ENCODE assay signal across 11 cellular contexts in genomic region chr3:152204218-152204617, GRCh38.
DNase-seq lines count a peak whose midpoint lies in the region; ATAC-seq and TF ChIP-seq lines count a peak whose summit lies in the region.
"Had no signal": no experiment of that assay in that cellular context is flagged by ENCODE, and none has a peak within 500 bp of the region (broad histone marks: within the 10 kb centered on the region; RNA-seq: fewer than 3 reads in every experiment).

No MANE protein-coding gene starts in this region.

- no peaks in the 10 kb centered on the region for H3K9me3 ChIP-seq in CD4-positive, alpha-beta T cell (ENCODE audit: control insufficient read depth, low read length)
- H3K9me3 ChIP-seq in psoas muscle (no peaks in the 10 kb centered on the region), trophoblast cell (ENCODE audit: insufficient read depth, low read depth, low read length) (no peaks in the 10 kb centered on the region)

- H3K27me3 Mint-ChIP-seq in CD4-positive, alpha-beta T cell = no peaks in the 10 kb centered on the region
- no peaks in the 10 kb centered on the region for H3K27me3 Mint-ChIP-seq in central memory CD8-positive, alpha-beta T cell

- H3K4me3 ChIP-seq in psoas muscle = peak overlapping the region; percentile 61
- H3K4me3 ChIP-seq in trophoblast cell (ENCODE audit: low read depth, low read length) = no peak overlapping the region

- H2AK5ac ChIP-seq in trophoblast cell (ENCODE audit: low read length) = no peak overlapping the region

- no peak overlapping the region for H3K4me2 ChIP-seq in trophoblast cell (ENCODE audit: low read length)

- H2BK12ac ChIP-seq in trophoblast cell (ENCODE audit: low read length) = no peak overlapping the region

- H2BK5ac ChIP-seq in trophoblast cell (ENCODE audit: low read depth, low read length, poor library complexity) = no peak overlapping the region

- WGBS in psoas muscle, 3 donors = 43 to 88% (median 54%) methylated on average over 2 of the region's 2 CpGs
- no CpG with 5 or more reads among the region's 2 CpGs for WGBS in trophoblast cell (ENCODE audit: extremely low coverage, insufficient coverage, insufficient read length)

- H3K27ac Mint-ChIP-seq in CD4-positive, alpha-beta T cell = peak overlapping the region; percentile 96
- H3K27ac Mint-ChIP-seq in central memory CD8-positive, alpha-beta T cell (ENCODE audit: low read depth) = peak overlapping the region; percentile 99

- no peak for DNase-seq in CD4-positive, alpha-beta T cell
- DNase-seq in KG1 (lab: John Stamatoyannopoulos, UW) = peak; percentile 60
- DNase-seq in central memory CD8-positive, alpha-beta T cell (ENCODE audit: low spot score in 2 of 2) = no peak
- DNase-seq in psoas muscle = no peak
- no peak for DNase-seq in stimulated activated CD4-positive, alpha-beta T cell treated with anti-CD3 and anti-CD28 coated beads, Interleukin-15, amount 100 ng/mL, for 24 hours
- DNase-seq in trophoblast cell = no peak
- DNase-seq: activated CD4-positive, alpha-beta T cell treated with anti-CD3 and anti-CD28 coated beads, Interleukin-2, amount 50 U/mL, for 48 hours; dorsolateral prefrontal cortex; NCI-H748 treated with DMSO at 0.1 percent for 48 hours had no signal

- intact Hi-C loops in CD4-positive, alpha-beta T cell (cut with DNase I, micrococcal nuclease) = loop anchor here in 1 of 2 experiments (2.0 to 5.0 kb wide), 2 partner anchors 15 to 53 kb away; no protein-coding TSS in a partner anchor
- intact Hi-C loops in psoas muscle (cut with DNase I) = no loop called here

- H3K14ac ChIP-seq in trophoblast cell (ENCODE audit: low read length) = no peak overlapping the region

- no peak for TF ChIP-seq CTCF in CD4-positive, alpha-beta T cell (IDR thresholded peaks at IDR 0.05)
- no peak for TF ChIP-seq CTCF in psoas muscle (IDR thresholded peaks at IDR 0.05)

- CTCF ChIA-PET in CD4-positive, alpha-beta T cell (lab: Charles Lee) = interaction anchor here (0.9 to 1.9 kb wide), 3 partner anchors 39 to 65 kb away, joined by 3 to 10 read pairs (median 5); no protein-coding TSS in a partner anchor

- no peak overlapping the region for H3K18ac ChIP-seq in trophoblast cell (ENCODE audit: low read length)

- no peak overlapping the region for H4K8ac ChIP-seq in trophoblast cell (ENCODE audit: low read depth, low read length)

- peak overlapping the region; percentile 58 for H3K27ac ChIP-seq in CD4-positive, alpha-beta T cell (ENCODE audit: low read depth, low read length)
- peak overlapping the region; percentile 86 for H3K27ac ChIP-seq in psoas muscle
- H3K27ac ChIP-seq in trophoblast cell (ENCODE audit: low read depth, low read length) = no peak overlapping the region

- peak; percentile 43 for ATAC-seq in CD4-positive, alpha-beta T cell (ENCODE audit: poor library complexity)
- ATAC-seq in central memory CD8-positive, alpha-beta T cell (replicated peaks; ENCODE audit: extremely low read depth, poor library complexity, severe bottlenecking) = no peak
- ATAC-seq in psoas muscle (peak in 1 of 4 donors; percentile 48), HG02885 (IDR thresholded peaks at IDR 0.05; ENCODE audit: poor library complexity, unreplicated experiment) (no peak), GM18870 (IDR thresholded peaks at IDR 0.05; ENCODE audit: unreplicated experiment) (no peak)

- H3K79me2 ChIP-seq in trophoblast cell (ENCODE audit: control insufficient read depth, insufficient read depth, low read length, poor library complexity) = no peaks in the 10 kb centered on the region

- peaks cover 8% of the 10 kb centered on the region for H3K36me3 Mint-ChIP-seq in CD4-positive, alpha-beta T cell (ENCODE audit: low read depth)
- peaks cover 5% of the 10 kb centered on the region for H3K36me3 Mint-ChIP-seq in central memory CD8-positive, alpha-beta T cell (ENCODE audit: insufficient read depth)

- no peak overlapping the region for H3K23ac ChIP-seq in trophoblast cell (ENCODE audit: low read length)

- peak overlapping the region; percentile 92 for H3K4me3 Mint-ChIP-seq in CD4-positive, alpha-beta T cell
- peak overlapping the region; percentile 79 for H3K4me3 Mint-ChIP-seq in central memory CD8-positive, alpha-beta T cell

- no peaks in the 10 kb centered on the region for H3K79me1 ChIP-seq in trophoblast cell (ENCODE audit: low read length)

- POLR2A ChIA-PET in CD4-positive, alpha-beta T cell (lab: Charles Lee) = interaction anchor here (0.7 to 12.8 kb wide), 17 partner anchors 9 to 101 kb away, joined by 3 to 185 read pairs (median 4); partner anchors contain the start of gene MBNL1

- H2AFZ ChIP-seq in trophoblast cell (ENCODE audit: insufficient read depth, low read length, poor library complexity) = no peak overlapping the region

- no peak overlapping the region for H4K12ac ChIP-seq in trophoblast cell (ENCODE audit: low read depth, low read length)

- H3K9ac ChIP-seq in trophoblast cell (ENCODE audit: low read length) = no peak overlapping the region

- H3K4me1 ChIP-seq in psoas muscle (peaks cover 34% of the 10 kb centered on the region), trophoblast cell (ENCODE audit: control insufficient read depth in 1 of 2, insufficient read depth in 2 of 2, low read length in 2 of 2) (no peaks in the 10 kb centered on the region)

- H3K4ac ChIP-seq in trophoblast cell (ENCODE audit: low read depth, low read length) = no peak overlapping the region

- H3K4me1 Mint-ChIP-seq in CD4-positive, alpha-beta T cell (ENCODE audit: low read depth) = peaks cover 86% of the 10 kb centered on the region
- H3K4me1 Mint-ChIP-seq in central memory CD8-positive, alpha-beta T cell = peaks cover 65% of the 10 kb centered on the region

- H3K36me3 ChIP-seq in psoas muscle (ENCODE audit: insufficient read depth in 1 of 2, low read depth in 1 of 2) (no peaks in the 10 kb centered on the region), trophoblast cell (ENCODE audit: control insufficient read depth in 1 of 2, insufficient read depth in 2 of 2, low read length in 2 of 2) (no peaks in the 10 kb centered on the region)

- no peak overlapping the region for H4K91ac ChIP-seq in trophoblast cell (ENCODE audit: low read depth, low read length)

- no peak overlapping the region for H2BK120ac ChIP-seq in trophoblast cell (ENCODE audit: insufficient read depth, low read length, poor library complexity)

- H3K27me3 ChIP-seq in CD4-positive, alpha-beta T cell (ENCODE audit: control insufficient read depth, insufficient read depth, low read length) = no peaks in the 10 kb centered on the region
- H3K27me3 ChIP-seq in psoas muscle (ENCODE audit: insufficient read depth in 3 of 3, low read length in 2 of 3) (no peaks in the 10 kb centered on the region), trophoblast cell (ENCODE audit: insufficient read depth, low read length) (no peaks in the 10 kb centered on the region)
- H3K27me3 ChIP-seq: dorsolateral prefrontal cortex had no signal

- no peaks in the 10 kb centered on the region for H3K9me3 Mint-ChIP-seq in CD4-positive, alpha-beta T cell
- H3K9me3 Mint-ChIP-seq in central memory CD8-positive, alpha-beta T cell = no peaks in the 10 kb centered on the region
